Comparison of ENCODE assay signal across 8 cellular contexts in the genomic region with DNA sequence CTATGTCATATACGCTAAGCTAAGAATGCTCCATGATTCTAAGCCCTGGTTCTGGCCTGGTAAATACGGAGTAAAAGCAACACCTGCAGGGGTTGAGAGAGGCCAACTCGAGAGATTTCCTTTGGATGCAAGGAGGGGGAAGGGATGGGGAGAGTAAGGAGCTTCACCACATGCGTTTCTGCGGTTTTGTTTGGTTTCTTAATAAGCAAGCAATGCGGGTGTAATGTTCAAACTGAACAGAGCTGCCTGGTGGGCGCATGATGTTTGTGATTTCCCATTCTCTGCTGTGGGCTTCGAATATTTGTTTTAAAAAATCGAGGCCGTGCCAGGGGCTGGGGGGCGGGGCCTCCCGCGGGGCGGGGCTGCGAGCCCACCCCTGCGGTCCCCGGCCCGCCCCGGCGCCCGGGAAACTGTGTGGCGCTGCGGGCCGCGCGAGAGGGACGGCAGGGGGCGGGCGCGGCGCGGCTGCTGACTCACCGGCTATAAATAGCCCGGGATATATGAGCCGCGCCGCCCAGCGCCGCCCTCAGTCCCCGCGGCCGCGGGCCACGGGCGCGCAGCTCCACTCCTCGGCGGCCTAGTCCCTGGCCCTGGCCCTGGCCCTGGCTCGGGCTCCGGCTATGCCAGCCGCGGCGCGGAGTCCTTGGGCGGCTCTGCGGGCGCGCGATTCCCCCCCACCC. TPM values are rescaled to one million over a fixed set of nuclear protein-coding genes. Genes with fewer than 3 reads are reported as not detected.
DNase-seq lines count a peak whose midpoint lies in the region; ATAC-seq and TF ChIP-seq lines count a peak whose summit lies in the region.

No MANE protein-coding gene starts in this region.

- RAD21 ChIA-PET in HCT116 (lab: Charles Lee; ENCODE audit: low non-redundant PET in 1 of 2, low total read pairs in 2 of 2, uncharacterized antibody in 2 of 2, unreplicated experiment in 2 of 2), result interaction anchor here (0.6 to 1.1 kb wide), 4 partner anchors 18 to 710 kb away, joined by 3 to 5 read pairs (median 4); no protein-coding TSS in a partner anchor

- peak; percentile 58 for ATAC-seq in HCT116
- peak; percentile 68 for ATAC-seq in T-helper 17 cell
- ATAC-seq in right cardiac atrium, result peak; percentile 82 to 85
- peak; percentile 69 to 79 (median 76) for ATAC-seq in psoas muscle

- WGBS in right cardiac atrium, result 3% methylated on average over 59 of the region's 59 CpGs
- WGBS in psoas muscle, 3 donors, result 3 to 5% (median 3%) methylated on average over 42 to 59 of the region's 59 CpGs

- H3K4me2 ChIP-seq in HCT116 (ENCODE audit: low read length), result peak overlapping the region; percentile 100

- H3K4me3 Mint-ChIP-seq in T-helper 17 cell, result peak overlapping the region; percentile 87

- H3K36me3 Mint-ChIP-seq in T-helper 17 cell (ENCODE audit: low read depth), result no peaks in the 10 kb centered on the region

- peak overlapping the region; percentile 87 for H3K9ac ChIP-seq in HCT116 (ENCODE audit: low read length)

- peak overlapping the region; percentile 57 for H3K27ac Mint-ChIP-seq in T-helper 17 cell

- H3K4me1 Mint-ChIP-seq in T-helper 17 cell, result peaks cover 11% of the 10 kb centered on the region

- peaks cover 17 to 52% of the 10 kb centered on the region in 2 experiments for H3K4me1 ChIP-seq in HCT116 (ENCODE audit: control insufficient read depth in 1 of 2, insufficient read depth in 2 of 2, low read length in 2 of 2)
- H3K4me1 ChIP-seq in right cardiac atrium (ENCODE audit: control insufficient read depth, insufficient read depth, low read length), result peaks cover 4% of the 10 kb centered on the region
- H3K4me1 ChIP-seq in psoas muscle, result peaks cover 15% of the 10 kb centered on the region

- TF ChIP-seq CTCF in HCT116 (IDR thresholded peaks at IDR 0.05 in 2 of 3, conservative IDR thresholded peaks at IDR 0.05 in 1 of 3; ENCODE audit: borderline replicate concordance in 1 of 3, insufficient read depth in 1 of 3, low read depth in 2 of 3, low read length in 2 of 3) (no peak), psoas muscle (IDR thresholded peaks at IDR 0.05) (peak; percentile 54)

- H3K9me3 ChIP-seq in HCT116 (ENCODE audit: control insufficient read depth in 1 of 2, insufficient read depth in 1 of 2, low read depth in 1 of 2, low read length in 2 of 2) (no peaks in the 10 kb centered on the region), T-helper 17 cell (ENCODE audit: control insufficient read depth, low read length, poor library complexity, severe bottlenecking) (no peaks in the 10 kb centered on the region), right cardiac atrium (ENCODE audit: control insufficient read depth, low read length) (no peaks in the 10 kb centered on the region), psoas muscle (no peaks in the 10 kb centered on the region)

- H3K4me3 ChIP-seq in HCT116 (replicated peaks in 1 of 2; ENCODE audit: low read depth in 1 of 2, low read length in 2 of 2), result peak overlapping the region; percentile 76 to 78
- peak overlapping the region; percentile 71 for H3K4me3 ChIP-seq in right cardiac atrium (ENCODE audit: low read length)
- peak overlapping the region; percentile 99 for H3K4me3 ChIP-seq in psoas muscle

- TF ChIP-seq POLR2A in HCT116 (IDR thresholded peaks at IDR 0.05; ENCODE audit: borderline replicate concordance, extremely low read depth, insufficient read depth, insufficient read length), result peak; percentile 99

- BruUV-seq in HCT116 (replicated peaks; lab: Mats Ljungman, UMichigan), result no TSS peak

- H3K27ac ChIP-seq in HCT116 (ENCODE audit: low read depth, low read length), result peak overlapping the region; percentile 97
- H3K27ac ChIP-seq in angular gyrus (ENCODE audit: low read depth, low read length), result peak overlapping the region; percentile 96
- H3K27ac ChIP-seq in right cardiac atrium (ENCODE audit: low read length), result peak overlapping the region; percentile 95
- peak overlapping the region; percentile 100 for H3K27ac ChIP-seq in psoas muscle

- intact Hi-C loops in HCT116 (cut with micrococcal nuclease) (no loop called here), right cardiac atrium (cut with DNase I) (no loop called here), psoas muscle (cut with DNase I) (no loop called here)

- POLR2A ChIA-PET in HCT116 (lab: Charles Lee), result interaction anchor here (0.6 to 3.5 kb wide), 22 partner anchors 10 to 1610 kb away, joined by 3 to 39 read pairs (median 6); partner anchors contain the start of genes CCDC9 and ZC3H4

- H3K27me3 ChIP-seq in HCT116 (ENCODE audit: insufficient read depth, low read length) (no peaks in the 10 kb centered on the region), right cardiac atrium (ENCODE audit: control insufficient read depth, insufficient read depth) (no peaks in the 10 kb centered on the region), psoas muscle (ENCODE audit: insufficient read depth in 3 of 3, low read length in 2 of 3) (no peaks in the 10 kb centered on the region)

- CTCF ChIA-PET in HCT116 (lab: Charles Lee), result interaction anchor here (0.9 to 2.7 kb wide), 4 partner anchors 13 to 31 kb away, joined by 3 to 16 read pairs (median 10); partner anchors contain the start of gene CCDC9

- DNase-seq in EL (peak; percentile 88), HCT116 (ENCODE audit: low read depth, low spot score) (no peak), NCI-H128 (lab: John Stamatoyannopoulos, UW; ENCODE audit: unreplicated experiment) (peak; percentile 70), T-helper 17 cell (peak; percentile 86 to 88 (median 88)), right cardiac atrium (peak; percentile 89 to 96 (median 96)), psoas muscle (peak; percentile 89 to 95), ureter (ENCODE audit: low spot score) (peak; percentile 91)

- H3K27me3 Mint-ChIP-seq in T-helper 17 cell, result no peaks in the 10 kb centered on the region

- TF ChIP-seq RAD21 in HCT116 (IDR thresholded peaks at IDR 0.05; ENCODE audit: low read depth), result no peak

- peaks cover 22% of the 10 kb centered on the region for H3K79me2 ChIP-seq in HCT116 (ENCODE audit: insufficient read depth, low read length)

- H3K36me3 ChIP-seq in HCT116 (ENCODE audit: control insufficient read depth in 1 of 2, insufficient read depth in 2 of 2, low read length in 2 of 2) (peaks cover 4% of the 10 kb centered on the region in 2 experiments; a peak in 1 of 4 replicates), psoas muscle (ENCODE audit: insufficient read depth in 1 of 2, low read depth in 1 of 2) (peaks cover 0 to 46% of the 10 kb centered on the region in 2 donors)

- H2AFZ ChIP-seq in HCT116 (ENCODE audit: low read depth, low read length, poor library complexity, severe bottlenecking), result peak overlapping the region; percentile 52

- H4K20me1 ChIP-seq in HCT116 (ENCODE audit: insufficient read depth), result no peaks in the 10 kb centered on the region

- H3K9me2 ChIP-seq in HCT116 (ENCODE audit: insufficient read depth), result no peaks in the 10 kb centered on the region

TF ChIP-seq in HCT116, 20 proteins besides CTCF, POLR2A, EP300 and RAD21 (continues in another document):
- TF ChIP-seq SRF (IDR thresholded peaks at IDR 0.05; ENCODE audit: low read depth) (no peak), ELF1 (IDR thresholded peaks at IDR 0.05; ENCODE audit: borderline replicate concordance, low read depth) (no peak), ZBTB33 (IDR thresholded peaks at IDR 0.05; ENCODE audit: extremely low read depth, insufficient replicate concordance, low read length) (peak; percentile 88), JUND (IDR thresholded peaks at IDR 0.05) (peak; percentile 51; the same call in 1 of the 2 replicates), CBX3 (IDR thresholded peaks at IDR 0.05; ENCODE audit: low read depth) (no peak), POLR2AphosphoS5 (IDR thresholded peaks at IDR 0.05; ENCODE audit: low read depth, low read length) (peak; percentile 100), MAX (IDR thresholded peaks at IDR 0.05) (0 out of 2 replicates have a peak, but pooled peaks have one; percentile 7), SP1 (IDR thresholded peaks at IDR 0.05; ENCODE audit: low read depth) (peak; percentile 74; the same call in 1 of the 2 replicates), EZH2phosphoT487 (IDR thresholded peaks at IDR 0.05; ENCODE audit: borderline replicate concordance) (no peak), ZNF274 (IDR thresholded peaks at IDR 0.05; ENCODE audit: low read depth, low read length) (no peak)

RNA-seq across cellular contexts. Expression of gene BBC3, which starts 5.1 kb away (rescaled TPM):
- total RNA-seq in HCT116 (2021; ENCODE audit: unreplicated experiment), result 45.0 TPM
- 25.7 and 27.3 TPM in 2 replicates for polyA plus RNA-seq in HCT116 (2012)
- total RNA-seq in T-helper 17 cell, result 10 to 100 TPM; 32.4 to 40.2 TPM
- 1 to 10 TPM; 2.1 to 4.3 (median 4.0) TPM for total RNA-seq in right cardiac atrium
- 3.4 TPM for polyA plus RNA-seq in right cardiac atrium
- 10 to 100 TPM in 1 of 4 donors, 1 to 10 TPM in 3; 2.7 to 32.5 (median 4.7) TPM for total RNA-seq in psoas muscle
- polyA plus RNA-seq in psoas muscle, result 1 to 10 TPM; 2.7 to 6.6 (median 2.9) TPM
- 9.9 TPM for total RNA-seq in ureter

RNA-seq across cellular contexts. Expression of gene CCDC9, which starts 30.4 kb away (rescaled TPM):
- total RNA-seq in HCT116 (2021; ENCODE audit: unreplicated experiment) (40.6 TPM), T-helper 17 cell (10 to 100 TPM; 35.6 to 53.7 TPM), right cardiac atrium (10 to 100 TPM; 18.1 to 27.5 (median 22.4) TPM), psoas muscle (10 to 100 TPM; 16.9 to 28.2 (median 24.2) TPM), ureter (37.2 TPM)
- 27.1 and 33.4 TPM in 2 replicates for polyA plus RNA-seq in HCT116 (2012)
- polyA plus RNA-seq in right cardiac atrium (27.8 TPM), psoas muscle (10 to 100 TPM; 18.8 to 28.5 (median 24.0) TPM)

RNA-seq across cellular contexts. Expression of gene INAFM1, which starts 48.8 kb away (rescaled TPM):
- total RNA-seq in HCT116 (2021; ENCODE audit: unreplicated experiment) (22.9 TPM), T-helper 17 cell (1 to 10 TPM; 9.2 to 9.9 TPM), right cardiac atrium (10 to 100 TPM; 13.3 to 16.9 (median 15.0) TPM), psoas muscle (10 to 100 TPM; 13.6 to 18.9 (median 15.8) TPM), ureter (22.2 TPM)
- 13.6 and 15.4 TPM in 2 replicates for polyA plus RNA-seq in HCT116 (2012)
- polyA plus RNA-seq in right cardiac atrium (7.0 TPM), psoas muscle (10 to 100 TPM in 1 of 3 donors, 1 to 10 TPM in 2; 3.6 to 21.2 (median 9.9) TPM)
